7 cellular contexts compared by ENCODE assay signal in genomic region chr7:121395494-121395960, GRCh38. TPM values are rescaled to one million over a fixed set of nuclear protein-coding genes. Genes with fewer than 3 reads are reported as not detected.
DNase-seq lines count a peak whose midpoint lies in the region; ATAC-seq and TF ChIP-seq lines count a peak whose summit lies in the region.

No MANE protein-coding gene starts in this region.

- H3K27me3 Mint-ChIP-seq in natural killer cell (ENCODE audit: low read depth in 2 of 2) = no peaks in the 10 kb centered on the region

- H3K9me3 Mint-ChIP-seq in natural killer cell = peaks cover 0 to 2% of the 10 kb centered on the region in 2 donors

- peak; percentile 39 to 48 (median 41) for ATAC-seq in natural killer cell

- intact Hi-C loops in natural killer cell (cut with micrococcal nuclease) = loop anchor here (5.0 kb wide), 1 partner anchor 137 kb away; no protein-coding TSS in a partner anchor

- in situ Hi-C loops in GM13977 (cut with MboI; ENCODE audit: low pct_unique_long_range_greater_than_20kb, low sequenced_read_pairs, unreplicated experiment) = no loop called here

- peak overlapping the region; percentile 83 to 90 for H3K27ac Mint-ChIP-seq in natural killer cell

- peak overlapping the region; percentile 71 for H3K27ac ChIP-seq in substantia nigra (ENCODE audit: low read depth, low read length, poor library complexity, severe bottlenecking)

- no peak for TF ChIP-seq CTCF in GM13977 (IDR thresholded peaks at IDR 0.05; ENCODE audit: extremely low read depth, insufficient read depth, missing control alignments)
- no peak for TF ChIP-seq CTCF in epithelial cell of esophagus (IDR thresholded peaks at IDR 0.05; ENCODE audit: insufficient read depth, low read depth, low read length, missing control alignments)
- no peak for TF ChIP-seq CTCF in natural killer cell (IDR thresholded peaks at IDR 0.05)

- peaks cover 30 to 34% of the 10 kb centered on the region in 2 donors for H3K4me1 Mint-ChIP-seq in natural killer cell

- DNase-seq in GM13977 (ENCODE audit: low spot score) (peak; percentile 52), H7 (no peak), LHCN-M2 (ENCODE audit: low read depth) (peak; percentile 70), epithelial cell of esophagus (ENCODE audit: low read depth) (peak; percentile 41), natural killer cell (no peak), substantia nigra (lab: John Stamatoyannopoulos, UW) (peak in 16 of 49 donors; percentile 11 to 75 (median 32))
- DNase-seq in activated CD4-positive, alpha-beta T cell treated with anti-CD3 and anti-CD28 coated beads, Interleukin-2, amount 50 U/mL, for 1 hour = peak; percentile 41

- H3K27me3 ChIP-seq in H7 (ENCODE audit: control insufficient read depth, insufficient read depth, low read length) = no peaks in the 10 kb centered on the region

- H3K4me3 Mint-ChIP-seq in natural killer cell = peak overlapping the region; percentile 88

- no peaks in the 10 kb centered on the region; the same call in 1 of the 2 replicates for H3K36me3 ChIP-seq in H7 (replicated peaks; ENCODE audit: control insufficient read depth, insufficient read depth, low read length)

- H3K36me3 Mint-ChIP-seq in natural killer cell = peaks cover 12% of the 10 kb centered on the region

- H3K4me3 ChIP-seq in H7 (ENCODE audit: insufficient read depth, low read depth, low read length) = peak overlapping the region; percentile 89
- H3K4me3 ChIP-seq in epithelial cell of esophagus (ENCODE audit: low read length) = peak overlapping the region; percentile 76

RNA-seq across cellular contexts. Expression of gene FAM3C, which starts 0.6 kb away (rescaled TPM):
- 30.3 and 34.9 TPM in 2 replicates for total RNA-seq in H7 (2014; rRNA removed; shearing (Covaris generic))
- total RNA-seq in LHCN-M2 (2014; rRNA removed) = 223 and 225 TPM in 2 replicates
- polyA plus RNA-seq in LHCN-M2 (2012) = 93.2 TPM
- total RNA-seq in natural killer cell = 10 to 100 TPM; 24.3 to 42.1 (median 37.0) TPM

Comparison
In these comparisons a context has a peak if more than half of its experiments do, and no peak if none do; other contexts are left out.
1. DNase-seq: peak in GM13977 (single experiment), LHCN-M2 (single experiment), activated CD4-positive, alpha-beta T cell treated with anti-CD3 and anti-CD28 coated beads, Interleukin-2, amount 50 U/mL, for 1 hour (single experiment) and epithelial cell of esophagus (single experiment); none in H7 (single experiment) and natural killer cell (single experiment).